In the genomic region with DNA sequence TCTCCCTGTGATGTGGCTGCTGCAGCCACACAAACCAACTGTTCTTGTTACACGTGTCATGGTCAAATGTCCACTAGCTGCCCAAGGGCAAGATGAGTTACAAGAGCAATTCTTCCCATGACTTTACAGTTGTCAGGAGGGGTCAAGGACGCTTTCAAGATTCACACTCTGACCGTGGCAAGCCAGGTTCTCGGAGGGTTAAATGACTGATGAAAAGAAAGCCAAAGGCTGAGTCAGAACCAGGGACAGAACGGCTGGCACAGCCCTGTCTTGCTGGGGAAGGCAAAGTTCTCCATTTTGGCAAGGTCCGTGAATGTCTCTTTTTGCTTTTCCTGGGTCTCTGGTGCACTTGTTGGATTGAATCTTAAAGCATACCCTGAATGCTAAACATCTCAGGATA, we compare ENCODE assay signal across 17 cellular contexts.
DNase-seq lines count a peak whose midpoint lies in the region; ATAC-seq, FAIRE-seq and TF ChIP-seq lines count a peak whose summit lies in the region.
"Had no signal": no experiment of that assay in that cellular context is flagged by ENCODE, and none has a peak within 500 bp of the region (broad histone marks: within the 10 kb centered on the region; RNA-seq: fewer than 3 reads in every experiment).

No MANE protein-coding gene starts in this region.

- no peak overlapping the region for H2BK20ac ChIP-seq in H1 (ENCODE audit: low read length)

- no peak overlapping the region for H3K27ac ChIP-seq in H1 (ENCODE audit: low read depth, low read length)
- H3K27ac ChIP-seq: KMS-11 had no signal

- H3K18ac ChIP-seq in H1 (ENCODE audit: extremely low read depth, low read length), result no peak overlapping the region

- 0 out of 2 replicates have a peak overlapping the region, but pooled peaks have one; percentile 0 for H2BK12ac ChIP-seq in H1 (ENCODE audit: low read depth, low read length)

- H3K9me3 ChIP-seq in H1 (ENCODE audit: insufficient read depth in 2 of 2, low read depth in 1 of 2, low read length in 1 of 2), result no peaks in the 10 kb centered on the region

- no peak overlapping the region for H4K5ac ChIP-seq in H1 (ENCODE audit: insufficient read length, low read depth, low read length)

- peaks cover 79% of the 10 kb centered on the region for H3K4me1 Mint-ChIP-seq in activated naive CD8-positive, alpha-beta T cell (ENCODE audit: low read depth)
- H3K4me1 Mint-ChIP-seq in activated naive CD8-positive, alpha-beta T cell treated with anti-CD3 and anti-CD28 coated beads, Interleukin-2, amount 50 U/mL, for 24 hours, result peaks cover 70% of the 10 kb centered on the region
- peaks cover 80 to 82% (median 80%) of the 10 kb centered on the region in 3 donors for H3K4me1 Mint-ChIP-seq in T-cell

- no peak overlapping the region for H4K91ac ChIP-seq in H1 (replicated peaks; ENCODE audit: insufficient read length, low read length)

- no peaks in the 10 kb centered on the region for H3K36me3 ChIP-seq in H1 (ENCODE audit: control insufficient read depth in 2 of 4, insufficient read depth in 4 of 4, low read length in 3 of 4)

- H2BK5ac ChIP-seq in H1 (ENCODE audit: low read depth, low read length), result no peak overlapping the region

- H3K14ac ChIP-seq in H1 (ENCODE audit: insufficient read length), result no peak overlapping the region

- CTCF ChIA-PET in T-cell (lab: Charles Lee), result interaction anchor here in 1 of 2 donors (1.5 to 2.2 kb wide), 2 partner anchors 19 to 56 kb away, joined by 7 to 8 read pairs; no protein-coding TSS in a partner anchor
- CTCF ChIA-PET in H1 (lab: Charles Lee; ENCODE audit: partially characterized antibody), result interaction anchor here (1.3 to 2.4 kb wide), 3 partner anchors 11 to 322 kb away, joined by 3 to 8 read pairs (median 6); no protein-coding TSS in a partner anchor

- H3K79me1 ChIP-seq in H1 (ENCODE audit: low read depth, low read length), result no peaks in the 10 kb centered on the region

- H3K27ac Mint-ChIP-seq in activated naive CD8-positive, alpha-beta T cell, result no peak overlapping the region
- H3K27ac Mint-ChIP-seq in activated naive CD8-positive, alpha-beta T cell treated with anti-CD3 and anti-CD28 coated beads, Interleukin-2, amount 50 U/mL, for 24 hours, result no peak overlapping the region
- H3K27ac Mint-ChIP-seq in T-cell, result peak overlapping the region; percentile 95 to 99
- H3K27ac Mint-ChIP-seq: HFFc6 had no signal

- DNase-seq in activated naive CD8-positive, alpha-beta T cell treated with anti-CD3 and anti-CD28 coated beads, Interleukin-2, amount 50 U/mL, for 24 hours, result no peak
- no peak for DNase-seq in T-cell
- no peak for DNase-seq in H1 (ENCODE audit: low read depth in 1 of 2, low spot score in 2 of 2)
- DNase-seq in activated CD4-positive, alpha-beta T cell treated with anti-CD3 and anti-CD28 coated beads, Interleukin-2, amount 50 U/mL, for 48 hours, result no peak
- DNase-seq in stimulated activated CD4-positive, alpha-beta T cell treated with anti-CD3 and anti-CD28 coated beads, Interleukin-12 subunit alpha, Interleukin-12 subunit beta, amount 100 ng/mL, for 4 hours, result no peak
- no peak for DNase-seq in OCI-M1 (lab: John Stamatoyannopoulos, UW)
- DNase-seq: EL, HFFc6, NCI-H1092, NCI-H146, NCI-H2081, NCI-H510A treated with DMSO at 0.1 percent for 48 hours had no signal

- no peak overlapping the region for H3K4me3 ChIP-seq in H1 (ENCODE audit: extremely low read depth in 1 of 4, insufficient read depth in 2 of 4, low read depth in 3 of 4, low read length in 4 of 4)

- no peaks in the 10 kb centered on the region for H3K27me3 ChIP-seq in H1 (replicated peaks in 1 of 4; ENCODE audit: control insufficient read depth in 3 of 4, extremely low read depth in 1 of 4, insufficient read depth in 3 of 4, low read length in 3 of 4)

- H3K56ac ChIP-seq in H1 (replicated peaks; ENCODE audit: insufficient read length, low read depth, low read length), result no peak overlapping the region

- H2AFZ ChIP-seq in H1 (ENCODE audit: low read length), result no peak overlapping the region

- peaks cover 0 to 4% (median 1%) of the 10 kb centered on the region in 4 experiments; a peak in 2 of 7 replicates for H3K4me1 ChIP-seq in H1 (replicated peaks in 1 of 4; ENCODE audit: control insufficient read depth in 3 of 4, insufficient read depth in 4 of 4, low read length in 3 of 4)

- TF ChIP-seq RAD21 in H1 (IDR thresholded peaks at IDR 0.05 in 1 of 2, conservative IDR thresholded peaks at IDR 0.05 in 1 of 2; ENCODE audit: low read depth in 2 of 2, low read length in 2 of 2), result no peak

- no peak for ATAC-seq in activated naive CD8-positive, alpha-beta T cell treated with anti-CD3 and anti-CD28 coated beads, Interleukin-2, amount 50 U/mL, for 24 hours
- no peak for ATAC-seq in T-cell (replicated peaks in 1 of 4)
- ATAC-seq: Panc1, Right ventricle myocardium inferior had no signal

- no peak for TF ChIP-seq EP300 in H1 (IDR thresholded peaks at IDR 0.05; ENCODE audit: borderline replicate concordance in 1 of 2, low read depth in 2 of 2, low read length in 2 of 2)

- H4K8ac ChIP-seq in H1 (ENCODE audit: extremely low read depth, insufficient read depth, low read length), result no peak overlapping the region

- no peaks in the 10 kb centered on the region for H3K36me3 Mint-ChIP-seq in activated naive CD8-positive, alpha-beta T cell
- H3K36me3 Mint-ChIP-seq in activated naive CD8-positive, alpha-beta T cell treated with anti-CD3 and anti-CD28 coated beads, Interleukin-2, amount 50 U/mL, for 24 hours (ENCODE audit: low read depth), result no peaks in the 10 kb centered on the region
- no peaks in the 10 kb centered on the region for H3K36me3 Mint-ChIP-seq in T-cell

- H4K20me1 ChIP-seq in H1 (replicated peaks in 1 of 2; ENCODE audit: control insufficient read depth in 1 of 2, insufficient read depth in 2 of 2, low read length in 2 of 2), result no peaks in the 10 kb centered on the region

- H3K4me3 Mint-ChIP-seq in activated naive CD8-positive, alpha-beta T cell, result peak overlapping the region; percentile 46
- H3K4me3 Mint-ChIP-seq in activated naive CD8-positive, alpha-beta T cell treated with anti-CD3 and anti-CD28 coated beads, Interleukin-2, amount 50 U/mL, for 24 hours, result no peak overlapping the region
- H3K4me3 Mint-ChIP-seq in T-cell, result peak overlapping the region in 2 of 3 donors; percentile 32 to 71
- H3K4me3 Mint-ChIP-seq: HFFc6 had no signal

- no peaks in the 10 kb centered on the region for H3K9me3 Mint-ChIP-seq in activated naive CD8-positive, alpha-beta T cell (ENCODE audit: low read depth)
- no peaks in the 10 kb centered on the region for H3K9me3 Mint-ChIP-seq in activated naive CD8-positive, alpha-beta T cell treated with anti-CD3 and anti-CD28 coated beads, Interleukin-2, amount 50 U/mL, for 24 hours
- H3K9me3 Mint-ChIP-seq in T-cell, result no peaks in the 10 kb centered on the region
- H3K9me3 Mint-ChIP-seq: HFFc6 had no signal

- H3K23ac ChIP-seq in H1 (ENCODE audit: insufficient read length), result no peak overlapping the region

- POLR2A ChIA-PET in T-cell (lab: Charles Lee) (interaction anchor here in 1 of 2 donors (0.5 to 1.1 kb wide), 4 partner anchors 20 to 1152 kb away, joined by 3 to 7 read pairs (median 4); no protein-coding TSS in a partner anchor), H1 (lab: Charles Lee; ENCODE audit: partially characterized antibody) (interaction anchor here (2.0 kb wide), 1 partner anchor 14 kb away, joined by 6 read pairs; no protein-coding TSS in a partner anchor)

- TF ChIP-seq CTCF in H1 (IDR thresholded peaks at IDR 0.05; ENCODE audit: control extremely low read depth in 1 of 3, insufficient read depth in 1 of 3, low read depth in 1 of 3, low read length in 3 of 3), result no peak

- H3K79me2 ChIP-seq in H1 (ENCODE audit: control insufficient read depth in 1 of 2, insufficient read depth in 2 of 2, low read length in 2 of 2), result no peaks in the 10 kb centered on the region

- H2BK15ac ChIP-seq in H1 (ENCODE audit: low read length), result no peak overlapping the region; the same call in 1 of the 2 replicates

- no peak for FAIRE-seq in H1 (lab: Jason Lieb, UNC)
- FAIRE-seq: H54 had no signal

- no peak overlapping the region for H3K9ac ChIP-seq in H1 (replicated peaks in 1 of 4; ENCODE audit: extremely low read depth in 1 of 4, low read depth in 3 of 4, low read length in 3 of 4)
- H3K9ac ChIP-seq: KMS-11 had no signal

- H3K4ac ChIP-seq in H1 (replicated peaks; ENCODE audit: insufficient read length, low read depth, low read length), result no peak overlapping the region

- H2AK5ac ChIP-seq in H1 (ENCODE audit: low read depth, low read length), result no peak overlapping the region

- H3K4me2 ChIP-seq in H1 (ENCODE audit: insufficient read depth in 1 of 2, low read depth in 2 of 2, low read length in 2 of 2), result no peak overlapping the region
- H3K4me2 ChIP-seq: KMS-11 had no signal

- H2BK120ac ChIP-seq in H1 (replicated peaks; ENCODE audit: low read depth, low read length), result no peak overlapping the region

- no peak for TF ChIP-seq POLR2A in H1 (IDR thresholded peaks at IDR 0.05; ENCODE audit: control extremely low read depth in 1 of 2, low read depth in 2 of 2, low read length in 2 of 2)

- no peaks in the 10 kb centered on the region for H3K27me3 Mint-ChIP-seq in activated naive CD8-positive, alpha-beta T cell
- H3K27me3 Mint-ChIP-seq in activated naive CD8-positive, alpha-beta T cell treated with anti-CD3 and anti-CD28 coated beads, Interleukin-2, amount 50 U/mL, for 24 hours, result peaks cover 5% of the 10 kb centered on the region
- no peaks in the 10 kb centered on the region for H3K27me3 Mint-ChIP-seq in T-cell

- 95% methylated on average over 6 of the region's 6 CpGs; no CpG with 5 or more reads in 1 of the 2 experiments for WGBS in H1 (ENCODE audit: extremely low coverage in 1 of 2, insufficient coverage in 1 of 2, insufficient read length in 1 of 2, insufficient replicate concordance in 2 of 2, low coverage in 1 of 2, low lambda C conversion rate in 2 of 2, missing lambda C conversion rate in 1 of 2), 2 experiments

- H3K23me2 ChIP-seq in H1 (ENCODE audit: low read depth, low read length), result no peaks in the 10 kb centered on the region

TF ChIP-seq in H1, 55 proteins besides CTCF, POLR2A, EP300 and RAD21:
- no peak for TF ChIP-seq CHD1 (IDR thresholded peaks at IDR 0.05; ENCODE audit: low read depth, low read length)

Comparison
In these comparisons a context has a peak if more than half of its experiments do, and no peak if none do; other contexts are left out.
1. H3K27ac Mint-ChIP-seq: peak in T-cell (2 of 2); none in activated naive CD8-positive, alpha-beta T cell (single experiment) and activated naive CD8-positive, alpha-beta T cell treated with anti-CD3 and anti-CD28 coated beads, Interleukin-2, amount 50 U/mL, for 24 hours (single experiment).